Comparison of ENCODE assay signal across 15 cellular contexts in the genomic region with DNA sequence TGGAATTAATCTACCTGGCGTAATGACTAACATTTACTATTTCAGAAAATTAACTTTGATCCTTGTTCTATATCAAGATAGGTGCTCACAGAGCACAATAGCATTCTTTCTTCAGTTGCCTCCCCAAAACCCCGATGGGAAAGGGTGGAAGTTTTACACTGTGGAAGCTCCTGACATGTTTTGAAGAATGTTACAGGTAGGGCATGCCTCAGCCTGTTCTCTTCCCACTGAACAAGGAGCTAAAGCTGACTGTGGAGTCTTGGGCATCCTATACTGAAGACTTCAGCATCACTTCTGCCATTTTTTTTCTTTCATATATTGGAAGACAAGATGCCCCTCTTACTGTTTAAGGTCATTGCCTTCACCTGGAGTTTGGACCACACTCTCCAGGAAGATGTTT.
DNase-seq lines count a peak whose midpoint lies in the region; ATAC-seq, FAIRE-seq and TF ChIP-seq lines count a peak whose summit lies in the region.
"Had no signal": no experiment of that assay in that cellular context is flagged by ENCODE, and none has a peak within 500 bp of the region (broad histone marks: within the 10 kb centered on the region; RNA-seq: fewer than 3 reads in every experiment).

No MANE protein-coding gene starts in this region.

- peak overlapping the region; percentile 31; the same call in 1 of the 3 replicates for H2BK15ac ChIP-seq in IMR-90 (ENCODE audit: low read depth, low read length)

- in situ Hi-C loops in IMR-90 (cut with MboI; ENCODE audit: low sequenced_read_pairs), result loop anchor here (25.0 kb wide), 1 partner anchor 851 kb away; no protein-coding TSS in a partner anchor

- no peak overlapping the region for H2AFZ ChIP-seq in IMR-90 (replicated peaks; ENCODE audit: low read length, poor library complexity)
- peak overlapping the region; percentile 3 for H2AFZ ChIP-seq in keratinocyte (ENCODE audit: control insufficient read depth, low read length)

- H4K8ac ChIP-seq in IMR-90 (ENCODE audit: low read depth in 2 of 2, low read length in 2 of 2), result no peak overlapping the region

- CTCF ChIA-PET in IMR-90 (lab: Yijun Ruan, JAX), result no interaction called here

- H3K9me3 ChIP-seq in IMR-90 (ENCODE audit: control insufficient read depth, insufficient read depth, low read length) (no peaks in the 10 kb centered on the region), keratinocyte (ENCODE audit: control insufficient read depth, low read depth, low read length) (peaks cover 4% of the 10 kb centered on the region), Peyer's patch (no peaks in the 10 kb centered on the region)
- H3K9me3 ChIP-seq: BLaER1 had no signal

- H3K18ac ChIP-seq in IMR-90 (ENCODE audit: low read depth, low read length), result no peak overlapping the region

- no peak overlapping the region for H2BK120ac ChIP-seq in IMR-90 (ENCODE audit: low read depth, low read length)

- intact Hi-C loops in IMR-90 (cut with micrococcal nuclease), result no loop called here

- no peak overlapping the region for H2AK9ac ChIP-seq in IMR-90 (replicated peaks; ENCODE audit: low read depth, low read length, poor library complexity)

- H3K4me1 ChIP-seq in IMR-90 (ENCODE audit: control insufficient read depth, insufficient read depth, low read length) (peaks cover 10% of the 10 kb centered on the region), keratinocyte (ENCODE audit: control insufficient read depth, extremely low read depth, insufficient read depth, low read length) (peaks cover 45% of the 10 kb centered on the region), Peyer's patch (no peaks in the 10 kb centered on the region)

- H3K9ac ChIP-seq in IMR-90 (ENCODE audit: low read depth, low read length) (no peak overlapping the region), keratinocyte (ENCODE audit: control insufficient read depth, extremely low read depth, insufficient read depth, low read length) (no peak overlapping the region)
- H3K9ac ChIP-seq: BLaER1 had no signal

- no peak overlapping the region for H3K4ac ChIP-seq in IMR-90 (ENCODE audit: low read depth, low read length)

- H3K36me3 ChIP-seq in IMR-90 (ENCODE audit: control insufficient read depth, insufficient read depth, low read length), result no peaks in the 10 kb centered on the region
- no peaks in the 10 kb centered on the region for H3K36me3 ChIP-seq in bronchial epithelial cell (ENCODE audit: control insufficient read depth, insufficient read depth, low read length)
- H3K36me3 ChIP-seq in keratinocyte (ENCODE audit: control insufficient read depth in 2 of 2, extremely low read depth in 1 of 2, insufficient read depth in 2 of 2, low read length in 2 of 2), result no peaks in the 10 kb centered on the region
- no peaks in the 10 kb centered on the region for H3K36me3 ChIP-seq in Peyer's patch
- H3K36me3 ChIP-seq: BLaER1 had no signal

- H3K4me2 ChIP-seq in IMR-90 (ENCODE audit: low read depth, low read length) (no peak overlapping the region), keratinocyte (ENCODE audit: control insufficient read depth, extremely low read depth, insufficient read depth, low read depth, low read length) (peak overlapping the region; percentile 26)
- H3K4me2 ChIP-seq: BLaER1 had no signal

- H3K79me1 ChIP-seq in IMR-90 (ENCODE audit: low read depth in 1 of 2, low read length in 2 of 2), result no peaks in the 10 kb centered on the region

- POLR2A ChIA-PET in IMR-90 (lab: Charles Lee; ENCODE audit: unreplicated experiment), result no interaction called here

- H2BK5ac ChIP-seq in IMR-90 (ENCODE audit: low read depth, low read length, poor library complexity, severe bottlenecking), result no peak overlapping the region

- FAIRE-seq in bronchial epithelial cell (lab: Jason Lieb, UNC) (no peak), keratinocyte (lab: Jason Lieb, UNC) (peak; percentile 87)
- FAIRE-seq: A204.1, H1, HepG2 had no signal

- no CpG with 5 or more reads among the region's 2 CpGs for WGBS in IMR-90 (ENCODE audit: extremely low coverage in 2 of 2, insufficient read length in 1 of 2), 2 experiments

- no peak for DNase-seq in IMR-90
- peak; percentile 78 for DNase-seq in bronchial epithelial cell (ENCODE audit: low read depth)
- DNase-seq in keratinocyte (ENCODE audit: low read depth, low spot score), result no peak
- DNase-seq in Peyer's patch, result no peak
- no peak for DNase-seq in AG20443 (ENCODE audit: low spot score)
- DNase-seq: Calu3; CD4-positive, alpha-beta memory T cell; DMS79 treated with DMSO at 0.1 percent for 48 hours; GF-D8; H9 had no signal

- dilution Hi-C loops in IMR-90 (cut with HindIII; ENCODE audit: low sequenced_read_pairs, unreplicated experiment), result no loop called here
- dilution Hi-C loops in keratinocyte (cut with MboI; ENCODE audit: extremely low pct_ligation_motif_present, low sequenced_read_pairs), result no loop called here

- no peaks in the 10 kb centered on the region for H4K20me1 ChIP-seq in IMR-90 (ENCODE audit: insufficient read depth, low read length)
- H4K20me1 ChIP-seq in keratinocyte (ENCODE audit: control insufficient read depth, extremely low read depth, insufficient read depth, low read length), result no peaks in the 10 kb centered on the region
- H4K20me1 ChIP-seq: BLaER1 had no signal

- TF ChIP-seq CTCF in IMR-90 (conservative IDR thresholded peaks at IDR 0.05; ENCODE audit: low read depth, low read length) (no peak), bronchial epithelial cell (IDR thresholded peaks at IDR 0.05; ENCODE audit: insufficient read depth, low read length, severe bottlenecking) (no peak), keratinocyte (optimal IDR thresholded peaks at IDR 0.05 in 1 of 3, IDR thresholded peaks at IDR 0.05 in 1 of 3, conservative IDR thresholded peaks at IDR 0.05 in 1 of 3; ENCODE audit: extremely low read depth in 1 of 3, insufficient read depth in 2 of 3, low read length in 3 of 3) (no peak), Peyer's patch (IDR thresholded peaks at IDR 0.05) (no peak)

- TF ChIP-seq POLR2A in IMR-90 (IDR thresholded peaks at IDR 0.05; ENCODE audit: low read depth, low read length) (no peak), Peyer's patch (IDR thresholded peaks at IDR 0.05) (no peak)

- no peak for ATAC-seq in IMR-90 (ENCODE audit: low read depth)
- ATAC-seq in GM18868 (IDR thresholded peaks at IDR 0.05; ENCODE audit: unreplicated experiment), result no peak
- ATAC-seq: HepG2 had no signal

- no peak overlapping the region for H4K91ac ChIP-seq in IMR-90 (ENCODE audit: insufficient read depth, low read depth, low read length)

- H3K56ac ChIP-seq in IMR-90 (ENCODE audit: extremely low read depth, insufficient read depth, low read length), result no peak overlapping the region

- H3K4me3 ChIP-seq in IMR-90 (ENCODE audit: insufficient read depth, low read depth, low read length) (no peak overlapping the region), bronchial epithelial cell (ENCODE audit: low read depth, low read length) (no peak overlapping the region), keratinocyte (ENCODE audit: control insufficient read depth in 2 of 3, extremely low read depth in 1 of 3, insufficient read depth in 2 of 3, low read depth in 1 of 3, low read length in 3 of 3) (no peak overlapping the region), Peyer's patch (no peak overlapping the region)
- H3K4me3 ChIP-seq: BLaER1 had no signal

- H3K9me1 ChIP-seq in IMR-90 (ENCODE audit: insufficient read depth, low read length) (peaks cover 8% of the 10 kb centered on the region), keratinocyte (ENCODE audit: control insufficient read depth, extremely low read depth, insufficient read depth, low read length) (no peaks in the 10 kb centered on the region)

- H4K5ac ChIP-seq in IMR-90 (ENCODE audit: low read depth, low read length), result no peak overlapping the region

- no TSS peak for BruUV-seq in IMR-90 (replicated peaks; lab: Mats Ljungman, UMichigan)

- H2AK5ac ChIP-seq in IMR-90 (ENCODE audit: low read depth, low read length), result no peak overlapping the region

- TF ChIP-seq RAD21 in IMR-90 (IDR thresholded peaks at IDR 0.05; ENCODE audit: low read length), result no peak

- no peak overlapping the region for H3K14ac ChIP-seq in IMR-90 (replicated peaks; ENCODE audit: low read depth, low read length)

- no peak overlapping the region for H3K23ac ChIP-seq in IMR-90 (ENCODE audit: low read depth, low read length)

- no peak overlapping the region for H3K27ac ChIP-seq in IMR-90 (ENCODE audit: insufficient read depth, low read length)
- H3K27ac ChIP-seq in keratinocyte (ENCODE audit: control insufficient read depth, insufficient read depth, low read length), result peak overlapping the region; percentile 50
- H3K27ac ChIP-seq in Peyer's patch, result no peak overlapping the region
- H3K27ac ChIP-seq: BLaER1 had no signal

- H3K79me2 ChIP-seq in keratinocyte (ENCODE audit: control insufficient read depth, insufficient read depth, low read length), result no peaks in the 10 kb centered on the region

- H3K27me3 ChIP-seq in IMR-90 (ENCODE audit: control insufficient read depth, insufficient read depth, low read length) (no peaks in the 10 kb centered on the region), bronchial epithelial cell (ENCODE audit: control insufficient read depth, insufficient read depth, low read length) (no peaks in the 10 kb centered on the region), keratinocyte (ENCODE audit: control insufficient read depth, extremely low read depth, insufficient read depth, low read length) (no peaks in the 10 kb centered on the region), Peyer's patch (no peaks in the 10 kb centered on the region)
- H3K27me3 ChIP-seq: BLaER1 had no signal

- no peak overlapping the region for H2BK20ac ChIP-seq in IMR-90 (ENCODE audit: low read depth, low read length)

TF ChIP-seq in IMR-90, 13 proteins besides CTCF, POLR2A, EP300 and RAD21:
- TF ChIP-seq NFE2L2 (IDR thresholded peaks at IDR 0.05; ENCODE audit: low read depth, low read length) (no peak), MXI1 (IDR thresholded peaks at IDR 0.05; ENCODE audit: borderline replicate concordance, low read depth, low read length) (0 out of 2 replicates have a peak, but pooled peaks have one; percentile 19)
TF ChIP-seq in IMR-90: peak in this region for 1.
